Comparison of ENCODE assay signal across 1 cellular context in genomic region chr4:165367040-165367439, GRCh38.
TF ChIP-seq lines count a peak whose summit lies in the region.

No MANE protein-coding gene starts in this region.

TF ChIP-seq in HepG2, 621 proteins besides CTCF, POLR2A, EP300 and RAD21 (continued from another document):
- TF ChIP-seq, protein P1, sequence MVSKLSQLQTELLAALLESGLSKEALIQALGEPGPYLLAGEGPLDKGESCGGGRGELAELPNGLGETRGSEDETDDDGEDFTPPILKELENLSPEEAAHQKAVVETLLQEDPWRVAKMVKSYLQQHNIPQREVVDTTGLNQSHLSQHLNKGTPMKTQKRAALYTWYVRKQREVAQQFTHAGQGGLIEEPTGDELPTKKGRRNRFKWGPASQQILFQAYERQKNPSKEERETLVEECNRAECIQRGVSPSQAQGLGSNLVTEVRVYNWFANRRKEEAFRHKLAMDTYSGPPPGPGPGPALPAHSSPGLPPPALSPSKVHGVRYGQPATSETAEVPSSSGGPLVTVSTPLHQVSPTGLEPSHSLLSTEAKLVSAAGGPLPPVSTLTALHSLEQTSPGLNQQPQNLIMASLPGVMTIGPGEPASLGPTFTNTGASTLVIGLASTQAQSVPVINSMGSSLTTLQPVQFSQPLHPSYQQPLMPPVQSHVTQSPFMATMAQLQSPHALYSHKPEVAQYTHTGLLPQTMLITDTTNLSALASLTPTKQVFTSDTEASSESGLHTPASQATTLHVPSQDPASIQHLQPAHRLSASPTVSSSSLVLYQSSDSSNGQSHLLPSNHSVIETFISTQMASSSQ (IDR thresholded peaks at IDR 0.05; ENCODE audit: low read depth): no peak
- TF ChIP-seq, protein P1 (CRISPR knock-in tag; IDR thresholded peaks at IDR 0.05; ENCODE audit: borderline replicate concordance): peak; percentile 30; the same call in 1 of the 2 replicates
- TF ChIP-seq TP53 (CRISPR knock-in tag; conservative IDR thresholded peaks at IDR 0.05) (no peak), ZNF768 (CRISPR knock-in tag; IDR thresholded peaks at IDR 0.05) (no peak), HNF1B (CRISPR knock-in tag; IDR thresholded peaks at IDR 0.05) (no peak), ZNF841 (CRISPR knock-in tag; IDR thresholded peaks at IDR 0.05; ENCODE audit: borderline replicate concordance) (no peak)
- TF ChIP-seq, protein P2, sequence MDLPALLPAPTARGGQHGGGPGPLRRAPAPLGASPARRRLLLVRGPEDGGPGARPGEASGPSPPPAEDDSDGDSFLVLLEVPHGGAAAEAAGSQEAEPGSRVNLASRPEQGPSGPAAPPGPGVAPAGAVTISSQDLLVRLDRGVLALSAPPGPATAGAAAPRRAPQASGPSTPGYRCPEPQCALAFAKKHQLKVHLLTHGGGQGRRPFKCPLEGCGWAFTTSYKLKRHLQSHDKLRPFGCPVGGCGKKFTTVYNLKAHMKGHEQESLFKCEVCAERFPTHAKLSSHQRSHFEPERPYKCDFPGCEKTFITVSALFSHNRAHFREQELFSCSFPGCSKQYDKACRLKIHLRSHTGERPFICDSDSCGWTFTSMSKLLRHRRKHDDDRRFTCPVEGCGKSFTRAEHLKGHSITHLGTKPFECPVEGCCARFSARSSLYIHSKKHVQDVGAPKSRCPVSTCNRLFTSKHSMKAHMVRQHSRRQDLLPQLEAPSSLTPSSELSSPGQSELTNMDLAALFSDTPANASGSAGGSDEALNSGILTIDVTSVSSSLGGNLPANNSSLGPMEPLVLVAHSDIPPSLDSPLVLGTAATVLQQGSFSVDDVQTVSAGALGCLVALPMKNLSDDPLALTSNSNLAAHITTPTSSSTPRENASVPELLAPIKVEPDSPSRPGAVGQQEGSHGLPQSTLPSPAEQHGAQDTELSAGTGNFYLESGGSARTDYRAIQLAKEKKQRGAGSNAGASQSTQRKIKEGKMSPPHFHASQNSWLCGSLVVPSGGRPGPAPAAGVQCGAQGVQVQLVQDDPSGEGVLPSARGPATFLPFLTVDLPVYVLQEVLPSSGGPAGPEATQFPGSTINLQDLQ (CRISPR knock-in tag; IDR thresholded peaks at IDR 0.05): no peak
